8 cellular contexts compared by ENCODE assay signal in the genomic region with DNA sequence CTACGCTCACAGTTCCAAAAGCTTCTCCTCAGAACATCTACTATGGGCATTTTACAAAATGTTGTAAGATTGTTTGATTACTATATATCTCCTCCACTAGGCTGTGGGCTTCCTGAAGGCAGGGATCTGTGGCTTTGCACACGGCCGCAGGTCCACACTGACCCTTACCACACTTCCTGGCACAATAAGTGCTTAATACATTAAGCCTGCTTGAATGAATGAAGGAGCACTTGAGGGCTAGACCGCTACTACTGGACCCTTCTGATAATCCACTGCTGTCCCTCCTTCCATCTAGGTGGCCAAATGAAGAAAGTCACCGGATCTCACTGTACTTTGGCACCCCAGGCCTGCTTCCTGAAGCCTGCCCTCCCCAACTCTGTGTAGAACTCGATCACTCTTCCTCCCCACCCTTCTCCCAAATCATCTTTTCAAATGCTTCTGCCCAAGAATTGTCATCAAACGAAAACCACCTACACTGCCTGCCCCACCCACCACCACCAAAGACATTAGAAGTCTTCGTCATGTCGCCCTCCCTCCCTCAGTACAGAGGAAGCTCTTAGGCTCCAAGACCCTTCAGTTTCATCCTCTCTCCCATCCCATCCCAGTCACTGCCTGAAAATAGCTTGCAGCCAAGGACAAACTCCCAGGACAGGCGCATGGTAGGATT. TPM values are rescaled to one million over a fixed set of nuclear protein-coding genes. Genes with fewer than 3 reads are reported as not detected.
DNase-seq lines count a peak whose midpoint lies in the region; ATAC-seq and TF ChIP-seq lines count a peak whose summit lies in the region.

No MANE protein-coding gene starts in this region.

- H3K9me3 Mint-ChIP-seq in activated naive CD8-positive, alpha-beta T cell treated with anti-CD3 and anti-CD28 coated beads, Interleukin-2, amount 50 U/mL, for 24 hours, result no peaks in the 10 kb centered on the region
- no peaks in the 10 kb centered on the region for H3K9me3 Mint-ChIP-seq in mesothelial cell of epicardium

- no peaks in the 10 kb centered on the region for H3K27me3 Mint-ChIP-seq in activated naive CD8-positive, alpha-beta T cell treated with anti-CD3 and anti-CD28 coated beads, Interleukin-2, amount 50 U/mL, for 24 hours
- H3K27me3 Mint-ChIP-seq in mesothelial cell of epicardium (ENCODE audit: low read depth), result peaks cover 2% of the 10 kb centered on the region

- no peak for TF ChIP-seq CTCF in mesothelial cell of epicardium (IDR thresholded peaks at IDR 0.05; ENCODE audit: unreplicated experiment)
- TF ChIP-seq CTCF in vagina (IDR thresholded peaks at IDR 0.05), result no peak
- no peak for TF ChIP-seq CTCF in GM20000 (IDR thresholded peaks at IDR 0.05; ENCODE audit: extremely low read depth, missing control alignments)

- peak; percentile 8 for ATAC-seq in activated naive CD8-positive, alpha-beta T cell treated with anti-CD3 and anti-CD28 coated beads, Interleukin-2, amount 50 U/mL, for 24 hours
- no peak for ATAC-seq in HG03159 (IDR thresholded peaks at IDR 0.05; ENCODE audit: unreplicated experiment)

- intact Hi-C loops in vagina (cut with DNase I), result no loop called here

- no peaks in the 10 kb centered on the region for H3K27me3 ChIP-seq in vagina

- TF ChIP-seq POLR2A in vagina (IDR thresholded peaks at IDR 0.05), result no peak

- H3K4me3 ChIP-seq in vagina, result peak overlapping the region; percentile 82 to 96

- H3K27ac ChIP-seq in vagina, result peak overlapping the region; percentile 91

- peaks cover 0 to 26% of the 10 kb centered on the region in 2 donors for H3K36me3 ChIP-seq in vagina

- H3K27ac Mint-ChIP-seq in activated naive CD8-positive, alpha-beta T cell treated with anti-CD3 and anti-CD28 coated beads, Interleukin-2, amount 50 U/mL, for 24 hours, result peak overlapping the region; percentile 89
- H3K27ac Mint-ChIP-seq in mesothelial cell of epicardium, result peak overlapping the region; percentile 85

- peak; percentile 25 for DNase-seq in stimulated activated CD4-positive, alpha-beta T cell treated with anti-CD3 and anti-CD28 coated beads, Interleukin-12 subunit alpha, Interleukin-12 subunit beta, amount 100 ng/mL, for 4 hours
- DNase-seq in stimulated activated CD4-positive, alpha-beta T cell treated with anti-CD3 and anti-CD28 coated beads, Interleukin-2, amount 100 ng/mL, for 48 hours, result no peak
- peak; percentile 18 for DNase-seq in activated naive CD8-positive, alpha-beta T cell treated with anti-CD3 and anti-CD28 coated beads, Interleukin-2, amount 50 U/mL, for 24 hours
- DNase-seq in mesothelial cell of epicardium (ENCODE audit: low spot score in 2 of 2, unreplicated experiment in 2 of 2), result no peak
- no peak for DNase-seq in vagina (ENCODE audit: extremely low spot score in 2 of 2)
- no peak for DNase-seq in GM20000 (ENCODE audit: low spot score)
- DNase-seq in SK-N-DZ (ENCODE audit: low spot score), result no peak

- peaks cover 21% of the 10 kb centered on the region for H3K36me3 Mint-ChIP-seq in activated naive CD8-positive, alpha-beta T cell treated with anti-CD3 and anti-CD28 coated beads, Interleukin-2, amount 50 U/mL, for 24 hours (ENCODE audit: low read depth)
- H3K36me3 Mint-ChIP-seq in mesothelial cell of epicardium, result peaks cover 13% of the 10 kb centered on the region

- peaks cover 55% of the 10 kb centered on the region for H3K4me1 Mint-ChIP-seq in activated naive CD8-positive, alpha-beta T cell treated with anti-CD3 and anti-CD28 coated beads, Interleukin-2, amount 50 U/mL, for 24 hours
- peaks cover 25% of the 10 kb centered on the region for H3K4me1 Mint-ChIP-seq in mesothelial cell of epicardium

- H3K4me1 ChIP-seq in vagina, result peaks cover 33% of the 10 kb centered on the region

- no peaks in the 10 kb centered on the region for H3K9me3 ChIP-seq in vagina

- H3K4me3 Mint-ChIP-seq in activated naive CD8-positive, alpha-beta T cell treated with anti-CD3 and anti-CD28 coated beads, Interleukin-2, amount 50 U/mL, for 24 hours, result peak overlapping the region; percentile 85
- H3K4me3 Mint-ChIP-seq in mesothelial cell of epicardium, result peak overlapping the region; percentile 79

RNA-seq across cellular contexts. Expression of gene ZBTB39, which starts 0.6 kb away (rescaled TPM):
- total RNA-seq in mesothelial cell of epicardium (19.1 to 19.6 TPM (median 19.2 TPM) in 3 replicates), vagina (6.1 TPM)
- polyA plus RNA-seq in SK-N-DZ (2014; cell fraction: cytosol; rRNA removed), result 13.9 and 19.2 TPM in 2 replicates
- polyA plus RNA-seq in SK-N-DZ (2014; cell fraction: nucleus; rRNA removed), result 11.6 and 15.3 TPM in 2 replicates

RNA-seq across cellular contexts. Expression of gene TAC3, which starts 9.4 kb away (rescaled TPM):
- total RNA-seq in mesothelial cell of epicardium, result 0.31 to 0.47 TPM in 2 of 3 replicates, not detected in the other
- total RNA-seq in vagina, result not detected
- polyA plus RNA-seq in SK-N-DZ (2014; cell fraction: cytosol; rRNA removed), result 22.2 and 24.3 TPM in 2 replicates
- 7.5 and 10.3 TPM in 2 replicates for polyA plus RNA-seq in SK-N-DZ (2014; cell fraction: nucleus; rRNA removed)

RNA-seq across cellular contexts. Expression of gene MYO1A, which starts 43.0 kb away (rescaled TPM):
- total RNA-seq in mesothelial cell of epicardium (0.22 to 0.59 TPM (median 0.27 TPM) in 3 replicates), vagina (1.2 TPM)
- not detected in 2 replicates for polyA plus RNA-seq in SK-N-DZ (2014; cell fraction: cytosol; rRNA removed)
- polyA plus RNA-seq in SK-N-DZ (2014; cell fraction: nucleus; rRNA removed), result 0.22 TPM in 1 of 2 replicates, not detected in the other

RNA-seq across cellular contexts. Expression of gene RDH16, which starts 49.5 kb away (rescaled TPM):
- 1.00 to 1.3 TPM (median 1.1 TPM) in 3 replicates for total RNA-seq in mesothelial cell of epicardium
- 2.9 TPM for total RNA-seq in vagina
- polyA plus RNA-seq in SK-N-DZ (2014; cell fraction: cytosol; rRNA removed), result 0.22 TPM in 1 of 2 replicates, not detected in the other
- 0.38 and 0.68 TPM in 2 replicates for polyA plus RNA-seq in SK-N-DZ (2014; cell fraction: nucleus; rRNA removed)

Comparison
In these comparisons a context has a peak if more than half of its experiments do, and no peak if none do; other contexts are left out.
1. DNase-seq: peak in stimulated activated CD4-positive, alpha-beta T cell treated with anti-CD3 and anti-CD28 coated beads, Interleukin-12 subunit alpha, Interleukin-12 subunit beta, amount 100 ng/mL, for 4 hours (single experiment) and activated naive CD8-positive, alpha-beta T cell treated with anti-CD3 and anti-CD28 coated beads, Interleukin-2, amount 50 U/mL, for 24 hours (single experiment); none in stimulated activated CD4-positive, alpha-beta T cell treated with anti-CD3 and anti-CD28 coated beads, Interleukin-2, amount 100 ng/mL, for 48 hours (0 of 2), mesothelial cell of epicardium (0 of 2), vagina (0 of 2), GM20000 (single experiment) and SK-N-DZ (single experiment).